24 cellular contexts compared by ENCODE assay signal in the genomic region with DNA sequence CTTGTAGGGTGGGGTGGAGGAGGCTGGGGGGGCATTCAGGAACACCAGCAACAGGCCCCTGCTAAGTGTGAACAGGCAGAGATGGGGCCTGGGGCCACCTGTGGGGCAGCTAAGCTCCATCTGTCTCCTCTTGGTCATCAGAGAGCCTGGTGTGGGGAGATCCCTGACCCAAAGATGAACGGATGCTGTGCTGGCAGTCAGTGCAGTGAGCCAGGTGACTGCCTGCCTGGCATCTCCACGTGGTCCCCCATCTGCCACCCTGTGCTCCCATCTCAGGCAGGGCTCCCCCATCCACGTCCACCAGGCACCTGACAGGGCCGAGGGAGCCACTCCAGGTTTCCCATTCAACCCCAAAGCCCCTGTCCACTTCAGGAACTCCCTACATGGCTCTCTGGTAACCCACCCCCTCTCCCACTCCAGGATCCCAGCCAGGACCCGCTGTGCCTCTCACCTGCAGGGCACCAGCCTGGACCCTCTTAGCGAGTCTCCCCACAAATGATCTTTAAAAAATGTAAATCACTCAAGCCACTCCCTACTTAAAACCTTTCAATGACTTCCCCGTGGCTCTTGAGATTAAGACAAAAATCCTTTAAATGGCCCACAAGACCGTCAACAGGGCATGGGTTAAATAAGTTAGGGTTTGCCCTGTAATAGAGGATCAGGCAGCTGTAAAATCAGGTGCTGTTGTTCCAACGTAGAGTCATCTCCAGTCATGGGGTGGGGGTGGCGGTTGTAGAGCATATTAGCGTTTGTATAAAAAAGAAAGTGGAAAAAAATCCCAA.
DNase-seq lines count a peak whose midpoint lies in the region; TF ChIP-seq lines count a peak whose summit lies in the region.
"Had no signal": no experiment of that assay in that cellular context is flagged by ENCODE, and none has a peak within 500 bp of the region (broad histone marks: within the 10 kb centered on the region; RNA-seq: fewer than 3 reads in every experiment).

No MANE protein-coding gene starts in this region.

- POLR2A ChIA-PET in MCF 10A (lab: Yijun Ruan, JAX), result interaction anchor here (0.7 kb wide), 1 partner anchor 1141 kb away, joined by 3 read pairs; no protein-coding TSS in a partner anchor

- H3K9me3 ChIP-seq in breast epithelium, result no peaks in the 10 kb centered on the region
- H3K9me3 ChIP-seq: body of pancreas, gastroesophageal sphincter, right atrium auricular region had no signal

- CTCF ChIA-PET in MCF 10A (lab: Yijun Ruan, JAX), result interaction anchor here (1.1 kb wide), 1 partner anchor 15 kb away, joined by 4 read pairs; no protein-coding TSS in a partner anchor

- peaks cover 0 to 5% of the 10 kb centered on the region in 2 donors for H3K27me3 ChIP-seq in breast epithelium

- no peak for TF ChIP-seq POLR2A in breast epithelium (IDR thresholded peaks at IDR 0.05)

- peak overlapping the region; percentile 77 to 88 for H3K27ac ChIP-seq in breast epithelium
- H3K27ac ChIP-seq: body of pancreas, dorsolateral prefrontal cortex, gastroesophageal sphincter, hepatocyte, right atrium auricular region had no signal

- H3K4me3 Mint-ChIP-seq in MCF 10A (ENCODE audit: unreplicated experiment) (no peak overlapping the region), glutamatergic neuron (ENCODE audit: unreplicated experiment) (peak overlapping the region; percentile 6)
- H3K4me3 Mint-ChIP-seq: activated CD8-positive, alpha-beta T cell treated with anti-CD3 and anti-CD28 coated beads, Interleukin-2, amount 10 ng/mL, durations not matched to agents 7 days and 5 days; activated naive CD4-positive, alpha-beta T cell treated with anti-CD3 and anti-CD28 coated beads, Interleukin-2, amount 10 ng/mL, durations not matched to agents 7 days and 5 days; CD4-positive, alpha-beta T cell; HFFc6; memory B cell had no signal

- TF ChIP-seq CTCF in breast epithelium (IDR thresholded peaks at IDR 0.05) (no peak), MCF 10A (IDR thresholded peaks at IDR 0.05; ENCODE audit: unreplicated experiment) (no peak), glutamatergic neuron (IDR thresholded peaks at IDR 0.05; ENCODE audit: partially characterized antibody, unreplicated experiment) (no peak)

- H3K36me3 Mint-ChIP-seq in MCF 10A (ENCODE audit: insufficient read depth, unreplicated experiment), result no peaks in the 10 kb centered on the region
- H3K36me3 Mint-ChIP-seq in glutamatergic neuron (ENCODE audit: unreplicated experiment), result no peaks in the 10 kb centered on the region
- H3K36me3 Mint-ChIP-seq: activated naive CD4-positive, alpha-beta T cell treated with anti-CD3 and anti-CD28 coated beads, Interleukin-2, amount 10 ng/mL, durations not matched to agents 7 days and 5 days; memory B cell had no signal

- no peak overlapping the region for H3K4me3 ChIP-seq in breast epithelium
- H3K4me3 ChIP-seq: body of pancreas, dorsolateral prefrontal cortex, gastroesophageal sphincter, hepatocyte, right atrium auricular region had no signal

- H3K4me1 Mint-ChIP-seq in MCF 10A (ENCODE audit: insufficient read depth, unreplicated experiment), result no peaks in the 10 kb centered on the region
- H3K4me1 Mint-ChIP-seq in glutamatergic neuron (ENCODE audit: low read depth, unreplicated experiment), result peaks cover 23% of the 10 kb centered on the region

- H3K9me3 Mint-ChIP-seq in MCF 10A (ENCODE audit: unreplicated experiment) (no peaks in the 10 kb centered on the region), glutamatergic neuron (ENCODE audit: unreplicated experiment) (peaks cover 13% of the 10 kb centered on the region)
- H3K9me3 Mint-ChIP-seq: activated naive CD4-positive, alpha-beta T cell treated with anti-CD3 and anti-CD28 coated beads, Interleukin-2, amount 10 ng/mL, durations not matched to agents 7 days and 5 days; CD4-positive, alpha-beta T cell; HFFc6; memory B cell had no signal

- intact Hi-C loops in breast epithelium (cut with DNase I; ENCODE audit: low total_unique reads), result loop anchor here (5.0 kb wide), 1 partner anchor 52 kb away; no protein-coding TSS in a partner anchor
- intact Hi-C loops in MCF 10A (cut with micrococcal nuclease), result no loop called here

- H3K27me3 Mint-ChIP-seq in MCF 10A (ENCODE audit: insufficient read depth, unreplicated experiment), result no peaks in the 10 kb centered on the region
- H3K27me3 Mint-ChIP-seq in glutamatergic neuron (ENCODE audit: unreplicated experiment), result peaks cover 32% of the 10 kb centered on the region

- no peaks in the 10 kb centered on the region for H3K36me3 ChIP-seq in breast epithelium
- H3K36me3 ChIP-seq: gastroesophageal sphincter, right atrium auricular region had no signal

- H3K27ac Mint-ChIP-seq in MCF 10A (ENCODE audit: low read depth, unreplicated experiment) (no peak overlapping the region), glutamatergic neuron (ENCODE audit: unreplicated experiment) (no peak overlapping the region)
- H3K27ac Mint-ChIP-seq: activated CD8-positive, alpha-beta T cell treated with anti-CD3 and anti-CD28 coated beads, Interleukin-2, amount 10 ng/mL, durations not matched to agents 7 days and 5 days; activated naive CD4-positive, alpha-beta T cell treated with anti-CD3 and anti-CD28 coated beads, Interleukin-2, amount 10 ng/mL, durations not matched to agents 7 days and 5 days; CD4-positive, alpha-beta T cell; HFFc6; memory B cell had no signal

- no TSS peak for BruUV-seq in MCF 10A (replicated peaks; lab: Mats Ljungman, UMichigan)

- no peak for DNase-seq in breast epithelium (ENCODE audit: low spot score in 2 of 2)
- no peak for DNase-seq in MCF 10A (ENCODE audit: unreplicated experiment)
- DNase-seq in SHP77 treated with DMSO at 0.1 percent for 48 hours (lab: John Stamatoyannopoulos, UW), result peak; percentile 47
- DNase-seq in glutamatergic neuron, result no peak
- no peak for DNase-seq in NCI-H2107 treated with DMSO at 0.1 percent for 48 hours (lab: John Stamatoyannopoulos, UW; ENCODE audit: unreplicated experiment)
- no peak for DNase-seq in NCI-H2227 (lab: John Stamatoyannopoulos, UW; ENCODE audit: unreplicated experiment)
- no peak for DNase-seq in NK-92 (lab: John Stamatoyannopoulos, UW; ENCODE audit: unreplicated experiment)
- DNase-seq: activated CD4-positive, alpha-beta T cell treated with anti-CD3 and anti-CD28 coated beads for 4 hours; activated CD8-positive, alpha-beta T cell treated with anti-CD3 and anti-CD28 coated beads, Interleukin-2, amount 10 ng/mL, durations not matched to agents 7 days and 5 days; activated naive CD4-positive, alpha-beta T cell treated with anti-CD3 and anti-CD28 coated beads, Interleukin-2, amount 10 ng/mL, durations not matched to agents 7 days and 5 days; body of pancreas; CD4-positive, alpha-beta T cell; GDM1; HFFc6; NCI-H187; NCI-H526 treated with DMSO at 0.1 percent for 48 hours; Right ventricle myocardium superior; stimulated activated CD4-positive, alpha-beta T cell treated with anti-CD3 and anti-CD28 coated beads, Interleukin-1b, Interleukin-23, amount 100 ng/mL, for 48 hours; stimulated activated naive CD8-positive, alpha-beta T cell treated with anti-CD3 and anti-CD28 coated beads, Interleukin-15, Interleukin-2, amounts not matched to agents 100 U/mL and 50 U/mL, for 24 hours had no signal

- H3K4me1 ChIP-seq in breast epithelium, result peaks cover 7 to 11% of the 10 kb centered on the region in 2 donors
- H3K4me1 ChIP-seq: body of pancreas had no signal
